ENCODE assay signal across 3 cellular contexts in genomic region chr13:98839826-98840769, GRCh38.
TF ChIP-seq lines count a peak whose summit lies in the region.

No MANE protein-coding gene starts in this region.

TF ChIP-seq in GM23338, 12 proteins besides CTCF, POLR2A, EP300 and RAD21:
- TF ChIP-seq CREB1 (CRISPR knock-in tag; IDR thresholded peaks at IDR 0.05; ENCODE audit: low read depth) (peak; percentile 11; the same call in 1 of the 2 replicates), STAT1 (IDR thresholded peaks at IDR 0.05; ENCODE audit: unreplicated experiment) (no peak)

TF ChIP-seq in IMR-90, 13 proteins besides CTCF, POLR2A, EP300 and RAD21:
- peak; percentile 54 for TF ChIP-seq MAFK (IDR thresholded peaks at IDR 0.05; ENCODE audit: low read depth, low read length)
- no peak for TF ChIP-seq CHD1 (IDR thresholded peaks at IDR 0.05; ENCODE audit: low read depth, low read length)
- no peak for TF ChIP-seq CEBPB (IDR thresholded peaks at IDR 0.05; ENCODE audit: low read depth, low read length)
- TF ChIP-seq ELK1 (IDR thresholded peaks at IDR 0.05; ENCODE audit: borderline replicate concordance, low read depth, low read length), result no peak
- no peak for TF ChIP-seq RCOR1 (IDR thresholded peaks at IDR 0.05; ENCODE audit: insufficient replicate concordance, low read length)
- TF ChIP-seq SMC3 (IDR thresholded peaks at IDR 0.05; ENCODE audit: low read depth, low read length), result peak; percentile 51
- TF ChIP-seq USF2 (IDR thresholded peaks at IDR 0.05; ENCODE audit: low read depth, low read length), result no peak
TF ChIP-seq in IMR-90: peak in this region for 2.

TF ChIP-seq in SK-N-SH, 30 proteins besides CTCF, POLR2A, EP300 and RAD21:
- TF ChIP-seq MXI1 (IDR thresholded peaks at IDR 0.05; ENCODE audit: low read depth, low read length) (peak; percentile 25; the same call in 1 of the 2 replicates), TEAD4 (IDR thresholded peaks at IDR 0.05; ENCODE audit: borderline replicate concordance, insufficient read depth) (no peak), SMC3 (IDR thresholded peaks at IDR 0.05; ENCODE audit: low read depth, low read length) (peak; percentile 61)
TF ChIP-seq in SK-N-SH: peak in this region for 2.
